Comparison of ENCODE assay signal across 13 cellular contexts in the genomic region with DNA sequence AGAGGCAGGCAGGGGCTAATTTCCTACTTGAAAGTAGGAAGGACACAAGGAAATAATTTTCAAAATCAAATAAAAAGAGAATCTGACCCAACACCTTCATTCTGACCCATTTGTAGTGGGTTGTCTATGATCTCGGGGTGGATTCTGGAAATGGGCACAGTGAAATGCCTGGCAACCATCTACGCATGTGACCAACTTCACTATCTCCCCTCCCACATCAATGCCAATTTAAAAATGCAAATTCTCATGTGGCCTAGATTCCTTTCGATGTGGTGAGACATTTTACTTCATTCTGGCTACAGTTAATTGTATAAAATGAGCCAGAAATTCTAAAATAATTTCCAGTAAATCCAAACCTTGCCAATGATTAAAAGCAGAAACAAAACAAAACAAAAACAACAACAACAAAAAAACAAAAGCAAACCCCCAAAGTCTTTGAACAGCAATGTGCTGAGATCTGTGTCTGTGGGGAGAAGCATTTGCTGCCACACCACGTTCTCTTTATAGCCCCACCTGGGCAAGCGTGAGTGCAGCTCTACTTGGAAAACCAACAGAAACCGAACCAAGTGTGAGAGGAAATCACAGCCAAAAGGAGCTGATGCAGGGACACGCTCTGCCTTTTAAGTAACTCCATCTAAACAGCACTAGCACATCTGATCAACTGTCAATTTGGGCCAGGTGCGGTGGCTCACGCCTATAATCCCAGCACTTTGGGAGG. TPM values are rescaled to one million over a fixed set of nuclear protein-coding genes. Genes with fewer than 3 reads are reported as not detected.
DNase-seq lines count a peak whose midpoint lies in the region; TF ChIP-seq lines count a peak whose summit lies in the region.
"Had no signal": no experiment of that assay in that cellular context is flagged by ENCODE, and none has a peak within 500 bp of the region (broad histone marks: within the 10 kb centered on the region; RNA-seq: fewer than 3 reads in every experiment).

No MANE protein-coding gene starts in this region.

- TF ChIP-seq POLR2A in Peyer's patch (IDR thresholded peaks at IDR 0.05) (no peak), sigmoid colon (IDR thresholded peaks at IDR 0.05) (no peak)

- H3K27ac Mint-ChIP-seq in activated naive CD8-positive, alpha-beta T cell treated with anti-CD3 and anti-CD28 coated beads for 36 hours = peak overlapping the region; percentile 98

- peaks cover 70% of the 10 kb centered on the region for H3K4me1 Mint-ChIP-seq in activated naive CD8-positive, alpha-beta T cell treated with anti-CD3 and anti-CD28 coated beads for 36 hours

- intact Hi-C loops in sigmoid colon (cut with DNase I) = no loop called here

- H3K9me3 ChIP-seq in Peyer's patch = no peaks in the 10 kb centered on the region
- no peaks in the 10 kb centered on the region for H3K9me3 ChIP-seq in sigmoid colon
- H3K9me3 ChIP-seq: right lobe of liver had no signal

- H3K36me3 Mint-ChIP-seq in activated naive CD8-positive, alpha-beta T cell treated with anti-CD3 and anti-CD28 coated beads for 36 hours = peaks cover 85% of the 10 kb centered on the region

- H3K4me1 ChIP-seq in Peyer's patch = peaks cover 0 to 31% (median 19%) of the 10 kb centered on the region in 4 donors
- peaks cover 0 to 35% (median 32%) of the 10 kb centered on the region in 4 donors for H3K4me1 ChIP-seq in sigmoid colon

- H3K27me3 ChIP-seq in Peyer's patch (no peaks in the 10 kb centered on the region), sigmoid colon (no peaks in the 10 kb centered on the region)
- H3K27me3 ChIP-seq: cardiac muscle cell, right lobe of liver had no signal

- H3K4me3 Mint-ChIP-seq in activated naive CD8-positive, alpha-beta T cell treated with anti-CD3 and anti-CD28 coated beads for 36 hours = peak overlapping the region; percentile 44

- H3K4me3 ChIP-seq in GM12865 (ENCODE audit: low read depth, low read length) = no peak overlapping the region
- no peak overlapping the region for H3K4me3 ChIP-seq in Peyer's patch
- no peak overlapping the region for H3K4me3 ChIP-seq in sigmoid colon
- H3K4me3 ChIP-seq: cardiac muscle cell, right lobe of liver had no signal

- peaks cover 0 to 22% (median 0%) of the 10 kb centered on the region in 3 donors for H3K36me3 ChIP-seq in Peyer's patch
- peaks cover 28 to 65% (median 51%) of the 10 kb centered on the region in 4 donors for H3K36me3 ChIP-seq in sigmoid colon

- H3K27ac ChIP-seq in Peyer's patch (peak overlapping the region in 3 of 4 donors; percentile 22 to 91 (median 30)), sigmoid colon (peak overlapping the region; percentile 41 to 88 (median 74))
- H3K27ac ChIP-seq: cardiac muscle cell, right lobe of liver had no signal

- peaks cover 8% of the 10 kb centered on the region for H3K9me3 Mint-ChIP-seq in activated naive CD8-positive, alpha-beta T cell treated with anti-CD3 and anti-CD28 coated beads for 36 hours

- DNase-seq in GM12865 (ENCODE audit: low read depth) = peak; percentile 48
- no peak for DNase-seq in Peyer's patch
- peak; percentile 47 for DNase-seq in activated naive CD8-positive, alpha-beta T cell treated with anti-CD3 and anti-CD28 coated beads for 36 hours
- no peak for DNase-seq in sigmoid colon
- no peak for DNase-seq in NOMO-1 treated with dmso at 0.1 percent for 144 hours (lab: John Stamatoyannopoulos, UW; ENCODE audit: unreplicated experiment)
- DNase-seq in OCI-M2 (lab: John Stamatoyannopoulos, UW; ENCODE audit: unreplicated experiment) = no peak
- DNase-seq in KBM-7 = no peak
- no peak for DNase-seq in SW 1271 (lab: John Stamatoyannopoulos, UW)
- DNase-seq: Calu3, NCI-H1092, NCI-H524, right lobe of liver had no signal

- TF ChIP-seq EP300 in sigmoid colon (IDR thresholded peaks at IDR 0.05) = no peak

- TF ChIP-seq CTCF in GM12865 (IDR thresholded peaks at IDR 0.05; ENCODE audit: insufficient read depth, low read depth, low read length, missing control alignments) = no peak
- TF ChIP-seq CTCF in Peyer's patch (IDR thresholded peaks at IDR 0.05) = no peak
- TF ChIP-seq CTCF in sigmoid colon (IDR thresholded peaks at IDR 0.05) = no peak

- WGBS in sigmoid colon, 2 donors = 67 to 87% methylated on average over 9 of the region's 9 CpGs

- no peaks in the 10 kb centered on the region for H3K27me3 Mint-ChIP-seq in activated naive CD8-positive, alpha-beta T cell treated with anti-CD3 and anti-CD28 coated beads for 36 hours

- in situ Hi-C loops in KBM-7 (cut with MboI; ENCODE audit: low pct_unique_long_range_greater_than_20kb, low sequenced_read_pairs) = no loop called here

RNA-seq across cellular contexts. Expression of gene USP20, which starts 59.0 kb away (rescaled TPM):
- total RNA-seq in Peyer's patch = 10 to 100 TPM; 15.8 to 36.3 (median 22.6) TPM
- total RNA-seq in activated naive CD8-positive, alpha-beta T cell treated with anti-CD3 and anti-CD28 coated beads for 36 hours = 10 to 100 TPM; 51.1 to 55.4 TPM
- total RNA-seq in sigmoid colon = 10 to 100 TPM; 17.5 to 52.1 (median 21.8) TPM
- 10 to 100 TPM in 1 of 3 donors, 1 to 10 TPM in 2; 7.9 to 26.7 (median 9.6) TPM for polyA plus RNA-seq in sigmoid colon

RNA-seq across cellular contexts. Expression of gene C9orf78, which starts 59.2 kb away (rescaled TPM):
- total RNA-seq in Peyer's patch = 10 to 100 TPM; 30.2 to 42.2 (median 36.2) TPM
- 10 to 100 TPM; 66.3 to 68.2 TPM for total RNA-seq in activated naive CD8-positive, alpha-beta T cell treated with anti-CD3 and anti-CD28 coated beads for 36 hours
- total RNA-seq in sigmoid colon = 100 to 1,000 TPM in 1 of 4 donors, 10 to 100 TPM in 3; 55.7 to 172 (median 66.0) TPM
- 10 to 100 TPM; 63.1 to 84.1 (median 74.9) TPM for polyA plus RNA-seq in sigmoid colon

Comparison
In these comparisons a context has a peak if more than half of its experiments do, and no peak if none do; other contexts are left out.
1. DNase-seq: peak in GM12865 (single experiment) and activated naive CD8-positive, alpha-beta T cell treated with anti-CD3 and anti-CD28 coated beads for 36 hours (single experiment); none in Peyer's patch (0 of 3), sigmoid colon (single experiment), NOMO-1 treated with dmso at 0.1 percent for 144 hours (single experiment), OCI-M2 (single experiment), KBM-7 (single experiment) and SW 1271 (0 of 2).